ENCODE assay signal across 1 cellular context in genomic region chr10:102120142-102120986, GRCh38.
A peak's percentile ranks its signal among the peaks of the same experiment; 100 is the strongest.
TF ChIP-seq lines count a peak whose summit lies in the region.

Gene LDB1 (minus strand): TSS chr10:102120368. CDS start chr10:102120110, 258 bp downstream.

TF ChIP-seq in HEK293, 187 proteins besides CTCF, POLR2A, EP300 and RAD21 (continued from another document and continues in another):
- TF ChIP-seq, protein P1, sequence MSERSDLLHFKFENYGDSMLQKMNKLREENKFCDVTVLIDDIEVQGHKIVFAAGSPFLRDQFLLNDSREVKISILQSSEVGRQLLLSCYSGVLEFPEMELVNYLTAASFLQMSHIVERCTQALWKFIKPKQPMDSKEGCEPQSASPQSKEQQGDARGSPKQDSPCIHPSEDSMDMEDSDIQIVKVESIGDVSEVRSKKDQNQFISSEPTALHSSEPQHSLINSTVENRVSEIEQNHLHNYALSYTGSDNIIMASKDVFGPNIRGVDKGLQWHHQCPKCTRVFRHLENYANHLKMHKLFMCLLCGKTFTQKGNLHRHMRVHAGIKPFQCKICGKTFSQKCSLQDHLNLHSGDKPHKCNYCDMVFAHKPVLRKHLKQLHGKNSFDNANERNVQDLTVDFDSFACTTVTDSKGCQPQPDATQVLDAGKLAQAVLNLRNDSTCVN (tag by site-specific recombination; optimal IDR thresholded peaks at IDR 0.05), result peak; percentile 89
- no peak for TF ChIP-seq ZNF830 (tag by site-specific recombination; IDR thresholded peaks at IDR 0.05; ENCODE audit: low read depth)
- no peak for TF ChIP-seq ZNF768 (tag by site-specific recombination; IDR thresholded peaks at IDR 0.05)
- peak; percentile 24; the same call in 1 of the 2 replicates for TF ChIP-seq KLF10 (tag by site-specific recombination; IDR thresholded peaks at IDR 0.05)
- TF ChIP-seq, protein P2, sequence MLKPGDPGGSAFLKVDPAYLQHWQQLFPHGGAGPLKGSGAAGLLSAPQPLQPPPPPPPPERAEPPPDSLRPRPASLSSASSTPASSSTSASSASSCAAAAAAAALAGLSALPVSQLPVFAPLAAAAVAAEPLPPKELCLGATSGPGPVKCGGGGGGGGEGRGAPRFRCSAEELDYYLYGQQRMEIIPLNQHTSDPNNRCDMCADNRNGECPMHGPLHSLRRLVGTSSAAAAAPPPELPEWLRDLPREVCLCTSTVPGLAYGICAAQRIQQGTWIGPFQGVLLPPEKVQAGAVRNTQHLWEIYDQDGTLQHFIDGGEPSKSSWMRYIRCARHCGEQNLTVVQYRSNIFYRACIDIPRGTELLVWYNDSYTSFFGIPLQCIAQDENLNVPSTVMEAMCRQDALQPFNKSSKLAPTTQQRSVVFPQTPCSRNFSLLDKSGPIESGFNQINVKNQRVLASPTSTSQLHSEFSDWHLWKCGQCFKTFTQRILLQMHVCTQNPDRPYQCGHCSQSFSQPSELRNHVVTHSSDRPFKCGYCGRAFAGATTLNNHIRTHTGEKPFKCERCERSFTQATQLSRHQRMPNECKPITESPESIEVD (tag by site-specific recombination; IDR thresholded peaks at IDR 0.05), result no peak
- no peak for TF ChIP-seq IKZF3 (tag by site-specific recombination; IDR thresholded peaks at IDR 0.05)
- TF ChIP-seq ZNF23 (tag by site-specific recombination; IDR thresholded peaks at IDR 0.05; ENCODE audit: borderline replicate concordance), result no peak
- TF ChIP-seq ZNF354C (tag by site-specific recombination; IDR thresholded peaks at IDR 0.05; ENCODE audit: borderline replicate concordance, low read depth), result no peak
- TF ChIP-seq ZNF292 (tag by site-specific recombination; IDR thresholded peaks at IDR 0.05; ENCODE audit: borderline replicate concordance, low read depth), result no peak
- TF ChIP-seq KLF16 (tag by site-specific recombination; IDR thresholded peaks at IDR 0.05), result peak; percentile 17; the same call in 1 of the 2 replicates
- no peak for TF ChIP-seq MEIS1 (CRISPR knock-in tag; IDR thresholded peaks at IDR 0.05; ENCODE audit: borderline replicate concordance)
- TF ChIP-seq ZNF530 (tag by site-specific recombination; IDR thresholded peaks at IDR 0.05; ENCODE audit: low read depth), result no peak
- TF ChIP-seq ZNF133 (tag by site-specific recombination; IDR thresholded peaks at IDR 0.05), result no peak
- TF ChIP-seq KLF17 (tag by site-specific recombination; IDR thresholded peaks at IDR 0.05), result peak; percentile 65; the same call in 1 of the 2 replicates
- no peak for TF ChIP-seq HOXA7 (CRISPR knock-in tag; IDR thresholded peaks at IDR 0.05; ENCODE audit: borderline replicate concordance)
- TF ChIP-seq WT1 (tag by site-specific recombination; IDR thresholded peaks at IDR 0.05), result peak; percentile 72
- TF ChIP-seq ZNF280D (tag by site-specific recombination; IDR thresholded peaks at IDR 0.05), result no peak
- TF ChIP-seq ZNF398 (tag by site-specific recombination; IDR thresholded peaks at IDR 0.05), result peak; percentile 84
- peak; percentile 34; the same call in 1 of the 2 replicates for TF ChIP-seq ZSCAN4 (tag by site-specific recombination; IDR thresholded peaks at IDR 0.05)
- TF ChIP-seq ZFP37 (tag by site-specific recombination; IDR thresholded peaks at IDR 0.05), result no peak
- TF ChIP-seq SP2 (tag by site-specific recombination; IDR thresholded peaks at IDR 0.05), result peak; percentile 85
- TF ChIP-seq ZNF311 (tag by site-specific recombination; IDR thresholded peaks at IDR 0.05; ENCODE audit: borderline replicate concordance), result no peak
- no peak for TF ChIP-seq ZNF433 (tag by site-specific recombination; IDR thresholded peaks at IDR 0.05; ENCODE audit: low read depth)
- TF ChIP-seq ZNF501 (tag by site-specific recombination; IDR thresholded peaks at IDR 0.05), result peak; percentile 83
- no peak for TF ChIP-seq ZNF677 (tag by site-specific recombination; IDR thresholded peaks at IDR 0.05)
- no peak for TF ChIP-seq ZNF623 (tag by site-specific recombination; IDR thresholded peaks at IDR 0.05)
- TF ChIP-seq KLF1 (tag by site-specific recombination; IDR thresholded peaks at IDR 0.05), result no peak
- TF ChIP-seq ZNF626 (tag by site-specific recombination; IDR thresholded peaks at IDR 0.05), result no peak
- TF ChIP-seq ZNF423 (tag by site-specific recombination; IDR thresholded peaks at IDR 0.05), result peak; percentile 90
- TF ChIP-seq PRDM1 (tag by site-specific recombination; IDR thresholded peaks at IDR 0.05), result no peak
- TF ChIP-seq GLI2 (tag by site-specific recombination; IDR thresholded peaks at IDR 0.05; ENCODE audit: borderline replicate concordance, low read depth), result no peak
- no peak for TF ChIP-seq ZNF585B (tag by site-specific recombination; IDR thresholded peaks at IDR 0.05)
- no peak for TF ChIP-seq KLF7 (tag by site-specific recombination; IDR thresholded peaks at IDR 0.05; ENCODE audit: borderline replicate concordance)
- no peak; the same call in 1 of the 2 replicates for TF ChIP-seq ZFHX2 (tag by site-specific recombination; conservative IDR thresholded peaks at IDR 0.05)
- peak; percentile 87 for TF ChIP-seq ZNF600 (tag by site-specific recombination; IDR thresholded peaks at IDR 0.05)
- TF ChIP-seq ZSCAN23 (tag by site-specific recombination; IDR thresholded peaks at IDR 0.05), result no peak
- no peak for TF ChIP-seq ZFP69B (tag by site-specific recombination; IDR thresholded peaks at IDR 0.05)
- TF ChIP-seq BCL11A (tag by site-specific recombination; IDR thresholded peaks at IDR 0.05; ENCODE audit: low read depth), result peak; percentile 32; the same call in 1 of the 2 replicates
- TF ChIP-seq EGR2 (tag by site-specific recombination; IDR thresholded peaks at IDR 0.05; ENCODE audit: low read depth), result 0 out of 2 replicates have a peak, but pooled peaks have one; percentile 4
- no peak for TF ChIP-seq ZNF366 (tag by site-specific recombination; conservative IDR thresholded peaks at IDR 0.05)
- no peak for TF ChIP-seq ZNF548 (tag by site-specific recombination; IDR thresholded peaks at IDR 0.05)
- TF ChIP-seq ZNF555 (tag by site-specific recombination; conservative IDR thresholded peaks at IDR 0.05), result no peak
- TF ChIP-seq ZNF362 (tag by site-specific recombination; IDR thresholded peaks at IDR 0.05), result no peak
- 0 out of 2 replicates have a peak, but pooled peaks have one; percentile 49 for TF ChIP-seq ZNF2 (tag by site-specific recombination; IDR thresholded peaks at IDR 0.05)
- TF ChIP-seq MYNN (tag by site-specific recombination; IDR thresholded peaks at IDR 0.05; ENCODE audit: borderline replicate concordance), result no peak
- TF ChIP-seq, protein P3, sequence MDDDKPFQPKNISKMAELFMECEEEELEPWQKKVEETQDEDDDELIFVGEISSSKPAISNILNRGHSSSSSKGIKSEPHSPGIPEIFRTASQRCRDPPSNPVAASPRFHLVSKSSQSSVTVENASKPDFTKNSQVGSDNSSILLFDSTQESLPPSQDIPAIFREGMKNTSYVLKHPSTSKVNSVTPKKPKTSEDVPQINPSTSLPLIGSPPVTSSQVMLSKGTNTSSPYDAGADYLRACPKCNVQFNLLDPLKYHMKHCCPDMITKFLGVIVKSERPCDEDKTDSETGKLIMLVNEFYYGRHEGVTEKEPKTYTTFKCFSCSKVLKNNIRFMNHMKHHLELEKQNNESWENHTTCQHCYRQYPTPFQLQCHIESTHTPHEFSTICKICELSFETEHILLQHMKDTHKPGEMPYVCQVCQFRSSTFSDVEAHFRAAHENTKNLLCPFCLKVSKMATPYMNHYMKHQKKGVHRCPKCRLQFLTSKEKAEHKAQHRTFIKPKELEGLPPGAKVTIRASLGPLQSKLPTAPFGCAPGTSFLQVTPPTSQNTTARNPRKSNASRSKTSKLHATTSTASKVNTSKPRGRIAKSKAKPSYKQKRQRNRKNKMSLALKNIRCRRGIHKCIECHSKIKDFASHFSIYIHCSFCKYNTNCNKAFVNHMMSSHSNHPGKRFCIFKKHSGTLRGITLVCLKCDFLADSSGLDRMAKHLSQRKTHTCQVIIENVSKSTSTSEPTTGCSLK (tag by site-specific recombination; IDR thresholded peaks at IDR 0.05), result no peak
- no peak for TF ChIP-seq ZNF37A (tag by site-specific recombination; IDR thresholded peaks at IDR 0.05)
- TF ChIP-seq, protein P4, sequence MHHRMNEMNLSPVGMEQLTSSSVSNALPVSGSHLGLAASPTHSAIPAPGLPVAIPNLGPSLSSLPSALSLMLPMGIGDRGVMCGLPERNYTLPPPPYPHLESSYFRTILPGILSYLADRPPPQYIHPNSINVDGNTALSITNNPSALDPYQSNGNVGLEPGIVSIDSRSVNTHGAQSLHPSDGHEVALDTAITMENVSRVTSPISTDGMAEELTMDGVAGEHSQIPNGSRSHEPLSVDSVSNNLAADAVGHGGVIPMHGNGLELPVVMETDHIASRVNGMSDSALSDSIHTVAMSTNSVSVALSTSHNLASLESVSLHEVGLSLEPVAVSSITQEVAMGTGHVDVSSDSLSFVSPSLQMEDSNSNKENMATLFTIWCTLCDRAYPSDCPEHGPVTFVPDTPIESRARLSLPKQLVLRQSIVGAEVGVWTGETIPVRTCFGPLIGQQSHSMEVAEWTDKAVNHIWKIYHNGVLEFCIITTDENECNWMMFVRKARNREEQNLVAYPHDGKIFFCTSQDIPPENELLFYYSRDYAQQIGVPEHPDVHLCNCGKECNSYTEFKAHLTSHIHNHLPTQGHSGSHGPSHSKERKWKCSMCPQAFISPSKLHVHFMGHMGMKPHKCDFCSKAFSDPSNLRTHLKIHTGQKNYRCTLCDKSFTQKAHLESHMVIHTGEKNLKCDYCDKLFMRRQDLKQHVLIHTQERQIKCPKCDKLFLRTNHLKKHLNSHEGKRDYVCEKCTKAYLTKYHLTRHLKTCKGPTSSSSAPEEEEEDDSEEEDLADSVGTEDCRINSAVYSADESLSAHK (tag by site-specific recombination; IDR thresholded peaks at IDR 0.05), result no peak
- no peak for TF ChIP-seq ZNF146 (tag by site-specific recombination; IDR thresholded peaks at IDR 0.05)
- no peak; the same call in 1 of the 2 replicates for TF ChIP-seq ZNF394 (tag by site-specific recombination; IDR thresholded peaks at IDR 0.05; ENCODE audit: borderline replicate concordance)
